8 cellular contexts compared by ENCODE assay signal in the genomic region with DNA sequence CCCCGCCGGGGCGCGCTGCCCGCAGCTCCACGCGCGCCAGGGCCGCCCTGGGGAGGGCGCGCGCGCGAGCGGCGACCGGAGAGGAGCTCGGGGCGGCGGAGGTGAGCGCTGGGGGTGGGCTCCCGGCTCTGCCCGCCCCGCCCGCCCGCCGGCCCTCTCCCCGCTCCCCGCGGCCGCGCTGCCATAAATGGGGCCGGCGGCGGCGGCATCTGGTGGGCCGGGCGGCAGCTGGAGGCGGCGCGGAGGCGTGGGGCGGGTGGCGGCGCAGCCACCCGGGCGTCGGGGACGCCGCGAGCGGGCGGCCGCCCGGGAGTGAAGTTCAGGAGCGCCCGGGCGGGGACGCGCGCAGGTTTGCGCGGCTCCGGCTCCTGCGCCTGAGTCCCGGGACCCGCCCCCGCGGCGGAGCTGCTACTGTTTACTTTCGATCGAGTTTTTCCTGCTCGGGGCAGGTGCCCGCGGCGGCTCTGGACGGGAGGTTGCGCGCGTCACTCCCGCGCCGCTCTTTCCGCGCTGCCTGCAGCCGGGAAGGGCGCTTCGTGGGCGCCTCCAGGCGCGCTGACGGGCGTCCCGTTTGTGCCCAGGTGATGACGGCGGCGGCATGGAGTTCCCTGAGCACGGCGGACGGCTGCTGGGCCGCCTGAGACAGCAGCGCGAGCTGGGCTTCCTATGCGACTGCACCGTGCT. TPM values are rescaled to one million over a fixed set of nuclear protein-coding genes. Genes with fewer than 3 reads are reported as not detected.
DNase-seq lines count a peak whose midpoint lies in the region; ATAC-seq, FAIRE-seq and TF ChIP-seq lines count a peak whose summit lies in the region.

ZBTB42 (plus strand) TSS at position 502 of the 684 bp plus-strand sequence; CDS start at position 599, 97 bp downstream.

- peak; percentile 43; the same call in 1 of the 2 replicates for TF ChIP-seq RAD21 in HepG2 (CRISPR knock-in tag; IDR thresholded peaks at IDR 0.05)

- H3K4me3 Mint-ChIP-seq in CD8-positive, alpha-beta T cell, result peak within 1 kb of the TSS; percentile 87
- peak within 1 kb of the TSS; percentile 88 for H3K4me3 Mint-ChIP-seq in WTC11

- DNase-seq in CD8-positive, alpha-beta T cell, result peak; percentile 34 to 81 (median 67)
- peak; percentile 87 for DNase-seq in GM20000 (ENCODE audit: low spot score)
- DNase-seq in Karpas-422, result peak; percentile 75
- DNase-seq in WTC11 (ENCODE audit: low spot score), result peak; percentile 58
- peak in 3 of 61 donors; percentile 40 to 71 (median 46) for DNase-seq in caudate nucleus (lab: John Stamatoyannopoulos, UW)
- peak; percentile 54 for DNase-seq in HepG2 (ENCODE audit: low spot score)
- peak; percentile 45 to 51 for DNase-seq in stimulated activated CD8-positive, alpha-beta memory T cell treated with anti-CD3 and anti-CD28 coated beads, Interleukin-15, amount 100 ng/mL, for 4 hours (ENCODE audit: low read depth in 2 of 2)
- no peak for DNase-seq in NCI-H1092 treated with DMSO at 0.1 percent for 48 hours (lab: John Stamatoyannopoulos, UW)

- POLR2A ChIA-PET in CD8-positive, alpha-beta T cell (lab: Charles Lee), result interaction anchor here (0.6 to 2.6 kb wide), 12 partner anchors 8 to 246 kb away, joined by 3 to 20 read pairs (median 5); partner anchors contain the start of gene SIVA1
- POLR2A ChIA-PET in WTC11 (lab: Charles Lee), result interaction anchor here (0.8 to 1.2 kb wide), 3 partner anchors 32 to 122 kb away, joined by 3 to 4 read pairs (median 3); partner anchors contain the start of gene SIVA1
- POLR2A ChIA-PET in HepG2 (lab: Yijun Ruan, JAX), result interaction anchor here (0.6 to 2.0 kb wide), 10 partner anchors 18 to 220 kb away, joined by 3 to 12 read pairs (median 5); partner anchors contain the start of genes CDCA4 and CEP170B

- H3K4me1 Mint-ChIP-seq in CD8-positive, alpha-beta T cell (ENCODE audit: low read depth), result peaks cover 32% of the 10 kb centered on the region
- H3K4me1 Mint-ChIP-seq in WTC11, result peaks cover 32% of the 10 kb centered on the region

- FAIRE-seq in HepG2 (lab: Jason Lieb, UNC), result no peak

- peak within 1 kb of the TSS; percentile 67 for H3K4me3 ChIP-seq in CD8-positive, alpha-beta T cell (ENCODE audit: low read depth, low read length)
- H3K4me3 ChIP-seq in Karpas-422 (ENCODE audit: low read length), result peak within 1 kb of the TSS; percentile 75
- H3K4me3 ChIP-seq in HepG2 (replicated peaks in 1 of 3; ENCODE audit: insufficient read depth in 1 of 3, low read depth in 2 of 3, low read length in 3 of 3), result peak within 1 kb of the TSS; percentile 82 to 92 (median 90)

- TF ChIP-seq CTCF in CD8-positive, alpha-beta T cell (IDR thresholded peaks at IDR 0.05), result no peak
- TF ChIP-seq CTCF in GM20000 (IDR thresholded peaks at IDR 0.05; ENCODE audit: extremely low read depth, missing control alignments) (no peak), WTC11 (IDR thresholded peaks at IDR 0.05) (no peak), HepG2 (CRISPR knock-in tag; IDR thresholded peaks at IDR 0.05) (no peak)

- H3K9me3 Mint-ChIP-seq in CD8-positive, alpha-beta T cell, result no peaks in the 10 kb centered on the region
- H3K9me3 Mint-ChIP-seq in WTC11, result no peaks in the 10 kb centered on the region

- ATAC-seq in CD8-positive, alpha-beta T cell, result peak; percentile 53
- ATAC-seq in WTC11 (peak; percentile 6), HepG2 (peak; percentile 13)

- H3K79me2 ChIP-seq in Karpas-422 (ENCODE audit: low read length), result no peaks in the 10 kb centered on the region
- no peaks in the 10 kb centered on the region for H3K79me2 ChIP-seq in HepG2 (ENCODE audit: insufficient read depth, low read length)

- H3K27me3 ChIP-seq in CD8-positive, alpha-beta T cell (ENCODE audit: insufficient read depth, low read length), result no peaks in the 10 kb centered on the region
- no peaks in the 10 kb centered on the region for H3K27me3 ChIP-seq in Karpas-422 (ENCODE audit: low read length)
- H3K27me3 ChIP-seq in HepG2 (ENCODE audit: control insufficient read depth in 1 of 2, insufficient read depth in 2 of 2, low read length in 2 of 2), result no peaks in the 10 kb centered on the region

- CTCF ChIA-PET in CD8-positive, alpha-beta T cell (lab: Charles Lee), result interaction anchor here (1.4 to 1.8 kb wide), 3 partner anchors 10 to 32 kb away, joined by 4 to 9 read pairs (median 8); no protein-coding TSS in a partner anchor
- CTCF ChIA-PET in WTC11 (lab: Charles Lee), result interaction anchor here (0.8 to 3.0 kb wide), 10 partner anchors 20 to 245 kb away, joined by 3 to 18 read pairs (median 5); partner anchors contain the start of gene CEP170B
- CTCF ChIA-PET in HepG2 (lab: Yijun Ruan, JAX; ENCODE audit: low intra/inter-chr PET ratio, low total read pairs), result interaction anchor here (1.2 kb wide), 1 partner anchor 26 kb away, joined by 3 read pairs; no protein-coding TSS in a partner anchor

- H3K9me2 ChIP-seq in Karpas-422 (replicated peaks; ENCODE audit: insufficient read depth, low read length), result no peaks in the 10 kb centered on the region

- TF ChIP-seq POLR2A in HepG2 (IDR thresholded peaks at IDR 0.05; ENCODE audit: insufficient read depth in 1 of 2, low read depth in 2 of 2, low read length in 2 of 2), result no peak

- peak within 1 kb of the TSS; percentile 58 for H3K9ac ChIP-seq in Karpas-422 (ENCODE audit: low read length)
- H3K9ac ChIP-seq in HepG2 (ENCODE audit: insufficient read depth, low read depth, low read length), result peak within 1 kb of the TSS; percentile 83

- H3K4me1 ChIP-seq in CD8-positive, alpha-beta T cell (ENCODE audit: insufficient read depth, low read length), result peaks cover 30% of the 10 kb centered on the region
- H3K4me1 ChIP-seq in Karpas-422 (ENCODE audit: low read length), result peaks cover 59% of the 10 kb centered on the region
- H3K4me1 ChIP-seq in HepG2 (ENCODE audit: insufficient read depth, low read length), result peaks cover 72% of the 10 kb centered on the region

- in situ Hi-C loops in HepG2 (cut with HindIII; ENCODE audit: extremely low pct_ligation_motif_present, low pct_unique_long_range_greater_than_20kb), result no loop called here

- no CpG with 5 or more reads among the region's 105 CpGs for WGBS in HepG2 (ENCODE audit: low lambda C conversion rate)

- H3K27me3 Mint-ChIP-seq in CD8-positive, alpha-beta T cell (ENCODE audit: low read depth), result no peaks in the 10 kb centered on the region
- H3K27me3 Mint-ChIP-seq in WTC11 (ENCODE audit: low read depth), result peaks cover 65% of the 10 kb centered on the region

- H2AFZ ChIP-seq in Karpas-422 (ENCODE audit: low read length) (peak within 1 kb of the TSS; percentile 27; the same call in 1 of the 2 replicates), HepG2 (ENCODE audit: low read length) (no peak within 1 kb of the TSS)

- H3K9me3 ChIP-seq in CD8-positive, alpha-beta T cell (ENCODE audit: low read length), result no peaks in the 10 kb centered on the region
- H3K9me3 ChIP-seq in Karpas-422 (ENCODE audit: low read length) (no peaks in the 10 kb centered on the region), HepG2 (ENCODE audit: low read length) (no peaks in the 10 kb centered on the region)

- intact Hi-C loops in CD8-positive, alpha-beta T cell (cut with DNase I, micrococcal nuclease), result loop anchor here (1.0 to 2.0 kb wide), 4 partner anchors 26 to 48 kb away; partner anchors contain the start of gene SIVA1 (in 1 of the 2)
- intact Hi-C loops in HepG2 (cut with micrococcal nuclease; ENCODE audit: unreplicated experiment), result no loop called here

- peak within 1 kb of the TSS; percentile 51 for H3K27ac ChIP-seq in CD8-positive, alpha-beta T cell (ENCODE audit: low read depth, low read length)
- H3K27ac ChIP-seq in Karpas-422 (ENCODE audit: low read length), result no peak within 1 kb of the TSS
- H3K27ac ChIP-seq in caudate nucleus (ENCODE audit: low read depth, low read length), result peak within 1 kb of the TSS; percentile 77
- H3K27ac ChIP-seq in HepG2 (ENCODE audit: extremely low read length, insufficient read depth, low read length), result peak within 1 kb of the TSS; percentile 74

- H3K4me2 ChIP-seq in Karpas-422 (ENCODE audit: low read depth, low read length, poor library complexity, severe bottlenecking) (peak within 1 kb of the TSS; percentile 83), HepG2 (ENCODE audit: low read depth, low read length) (peak within 1 kb of the TSS; percentile 100)

- TF ChIP-seq EP300 in HepG2 (IDR thresholded peaks at IDR 0.05; ENCODE audit: low read depth in 2 of 2, low read length in 2 of 2), result no peak
- TF ChIP-seq EP300 in HepG2 (CRISPR knock-in tag; IDR thresholded peaks at IDR 0.05; ENCODE audit: borderline replicate concordance), result no peak

- peak within 1 kb of the TSS; percentile 79 for H3K27ac Mint-ChIP-seq in CD8-positive, alpha-beta T cell
- peak within 1 kb of the TSS; percentile 93; the same call in 1 of the 2 replicates for H3K27ac Mint-ChIP-seq in WTC11

- peaks cover 6% of the 10 kb centered on the region; the same call in 1 of the 2 replicates for H4K20me1 ChIP-seq in Karpas-422 (ENCODE audit: insufficient read depth, low read depth, low read length)
- H4K20me1 ChIP-seq in HepG2 (ENCODE audit: insufficient read depth, low read length), result peaks cover 7% of the 10 kb centered on the region; the same call in 1 of the 2 replicates

- H3K36me3 Mint-ChIP-seq in CD8-positive, alpha-beta T cell, result no peaks in the 10 kb centered on the region
- no peaks in the 10 kb centered on the region for H3K36me3 Mint-ChIP-seq in WTC11

- H3K36me3 ChIP-seq in CD8-positive, alpha-beta T cell (ENCODE audit: insufficient read depth, low read length), result no peaks in the 10 kb centered on the region
- H3K36me3 ChIP-seq in Karpas-422 (ENCODE audit: insufficient read depth, low read length) (no peaks in the 10 kb centered on the region), HepG2 (replicated peaks in 1 of 2; ENCODE audit: control insufficient read depth in 1 of 2, insufficient read depth in 2 of 2, low read length in 2 of 2) (no peaks in the 10 kb centered on the region)

- BruUV-seq in HepG2 (replicated peaks; lab: Mats Ljungman, UMichigan), result no TSS peak

RNA-seq across cellular contexts. Expression of gene ZBTB42, which starts in this region (rescaled TPM):
- 1 to 10 TPM; 2.0 to 2.3 TPM for total RNA-seq in CD8-positive, alpha-beta T cell
- 0.45 and 2.6 TPM in 2 replicates for total RNA-seq in Karpas-422 (2014; rRNA removed; shearing (Covaris generic); ENCODE audit: low replicate concordance)
- total RNA-seq in WTC11 (2021) (5.4 to 6.4 TPM (median 5.5 TPM) in 3 replicates), HepG2 (2016; rRNA removed; fragmentation: Illumina TruSeq; extraction: Trizol) (3.2 and 4.2 TPM in 2 replicates)
- total RNA-seq in HepG2 (2016; cell fraction: cytosol; rRNA removed; fragmentation: Illumina TruSeq; extraction: Trizol; ENCODE audit: low read depth), result 1.2 and 1.6 TPM in 2 replicates
- total RNA-seq in HepG2 (2016; cell fraction: insoluble cytoplasmic fraction; rRNA removed; fragmentation: Illumina TruSeq; extraction: Trizol), result 2.4 and 3.9 TPM in 2 replicates
- 4.3 and 4.4 TPM in 2 replicates for total RNA-seq in HepG2 (2016; cell fraction: membrane; rRNA removed; fragmentation: Illumina TruSeq; extraction: Trizol)
- total RNA-seq in HepG2 (2016; cell fraction: nucleus; rRNA removed; fragmentation: Illumina TruSeq; extraction: Trizol), result 3.6 and 4.2 TPM in 2 replicates
- 2.8 and 4.0 TPM in 2 replicates for polyA plus RNA-seq in HepG2 (2011; rRNA removed)
- polyA plus RNA-seq in HepG2 (2011; cell fraction: cytosol; rRNA removed), result 3.7 and 4.3 TPM in 2 replicates
- 7.2 and 7.5 TPM in 2 replicates for polyA plus RNA-seq in HepG2 (2011; cell fraction: nucleus; rRNA removed)
- 3.6 and 4.3 TPM in 2 replicates for polyA plus RNA-seq in HepG2 (2012)
- 1.0 and 1.1 TPM in 2 replicates for polyA plus RNA-seq in HepG2 (2016; cell fraction: cytosol; fragmentation: Illumina TruSeq; extraction: Trizol; ENCODE audit: low read depth)
- polyA plus RNA-seq in HepG2 (2016; cell fraction: insoluble cytoplasmic fraction; fragmentation: Illumina TruSeq; extraction: Trizol; ENCODE audit: low read depth), result 2.3 and 2.7 TPM in 2 replicates
- 3.4 and 3.5 TPM in 2 replicates for polyA plus RNA-seq in HepG2 (2016; cell fraction: membrane; fragmentation: Illumina TruSeq; extraction: Trizol; ENCODE audit: low read depth)
- 2.8 and 3.1 TPM in 2 replicates for polyA plus RNA-seq in HepG2 (2016; cell fraction: nucleus; fragmentation: Illumina TruSeq; extraction: Trizol; ENCODE audit: insufficient read depth, low read depth)
- polyA minus RNA-seq in HepG2 (2011; rRNA and poly(A)+ RNA removed; ENCODE audit: low replicate concordance), result 6.6 and 17.0 TPM in 2 replicates
- polyA minus RNA-seq in HepG2 (2011; cell fraction: cytosol; rRNA and poly(A)+ RNA removed), result 6.2 and 8.1 TPM in 2 replicates
- 8.2 TPM in 2 replicates for polyA minus RNA-seq in HepG2 (2011; cell fraction: nucleus; rRNA and poly(A)+ RNA removed)
